In genomic region chr7:139655305-139655704, GRCh38 we compare ENCODE assay signal across 22 cellular contexts.
DNase-seq lines count a peak whose midpoint lies in the region; ATAC-seq, FAIRE-seq and TF ChIP-seq lines count a peak whose summit lies in the region.
"Had no signal": no experiment of that assay in that cellular context is flagged by ENCODE, and none has a peak within 500 bp of the region (broad histone marks: within the 10 kb centered on the region; RNA-seq: fewer than 3 reads in every experiment).

No MANE protein-coding gene starts in this region.

- no peaks in the 10 kb centered on the region for H3K27me3 ChIP-seq in bronchial epithelial cell (ENCODE audit: control insufficient read depth, insufficient read depth, low read length)
- H3K27me3 ChIP-seq in neutrophil, result no peaks in the 10 kb centered on the region
- H3K27me3 ChIP-seq: ascending aorta, gastroesophageal sphincter, uterus had no signal

- H3K36me3 ChIP-seq in bronchial epithelial cell (ENCODE audit: control insufficient read depth, insufficient read depth, low read length) (peaks cover 2% of the 10 kb centered on the region), neutrophil (peaks cover 29% of the 10 kb centered on the region)
- H3K36me3 ChIP-seq: ascending aorta, gastroesophageal sphincter, uterus had no signal

- H3K4me3 Mint-ChIP-seq in IgD-negative memory B cell, result no peak overlapping the region
- H3K4me3 Mint-ChIP-seq: CD14-positive monocyte; stimulated activated naive CD8-positive, alpha-beta T cell treated with anti-CD3 and anti-CD28 coated beads, Interleukin-15, Interleukin-2, amounts not matched to agents 100 ng/mL and 50 ng/mL, for 24 hours had no signal

- peaks cover 6% of the 10 kb centered on the region for H3K36me3 Mint-ChIP-seq in IgD-negative memory B cell

- peaks cover 26 to 34% (median 29%) of the 10 kb centered on the region in 3 donors for H3K4me1 Mint-ChIP-seq in IgD-negative memory B cell

- no peak for ATAC-seq in left colon
- ATAC-seq: A549, gastroesophageal sphincter, HCT116 had no signal

- DNase-seq in NOMO-1 treated with DMSO at 0.1 percent for 48 hours (lab: John Stamatoyannopoulos, UW; ENCODE audit: unreplicated experiment) (peak; percentile 13), NOMO-1 treated with dmso at 0.1 percent for 144 hours (lab: John Stamatoyannopoulos, UW; ENCODE audit: unreplicated experiment) (no peak), bronchial epithelial cell (ENCODE audit: low read depth) (peak; percentile 48), SKM-1 treated with dmso at 0.1 percent for 144 hours (lab: John Stamatoyannopoulos, UW; ENCODE audit: unreplicated experiment) (no peak), left colon (no peak), cortex of kidney (lab: John Stamatoyannopoulos, UW) (no peak)
- DNase-seq: activated CD4-positive, alpha-beta T cell treated with anti-CD3 and anti-CD28 coated beads for 48 hours; activated CD8-positive, alpha-beta memory T cell treated with anti-CD3 and anti-CD28 coated beads, Interleukin-2, amount 50 U/mL, for 48 hours; mammary epithelial cell; NCI-H345; T-helper 9 cell; uterus had no signal

- TF ChIP-seq CTCF in bronchial epithelial cell (IDR thresholded peaks at IDR 0.05; ENCODE audit: insufficient read depth, low read length, severe bottlenecking) (no peak), neutrophil (IDR thresholded peaks at IDR 0.05) (no peak)

- intact Hi-C loops in left colon (cut with DNase I, micrococcal nuclease), result no loop called here

- H3K27ac ChIP-seq in neutrophil, result peak overlapping the region; percentile 59
- H3K27ac ChIP-seq: A549, ascending aorta, coronary artery, gastroesophageal sphincter, uterus had no signal

- no peak for FAIRE-seq in bronchial epithelial cell (lab: Jason Lieb, UNC)
- FAIRE-seq: A549, endothelial cell of umbilical vein had no signal

- H3K4me3 ChIP-seq in bronchial epithelial cell (ENCODE audit: low read depth, low read length), result no peak overlapping the region
- no peak overlapping the region for H3K4me3 ChIP-seq in neutrophil (ENCODE audit: low read depth in 1 of 2, low read length in 1 of 2)
- H3K4me3 ChIP-seq: A549, ascending aorta, coronary artery, gastroesophageal sphincter, uterus had no signal

- no peaks in the 10 kb centered on the region for H3K9me3 ChIP-seq in neutrophil
- H3K9me3 ChIP-seq: A549, ascending aorta, gastroesophageal sphincter, uterus had no signal

- no peaks in the 10 kb centered on the region for H3K27me3 Mint-ChIP-seq in IgD-negative memory B cell
- H3K27me3 Mint-ChIP-seq: stimulated activated naive CD8-positive, alpha-beta T cell treated with anti-CD3 and anti-CD28 coated beads, Interleukin-15, Interleukin-2, amounts not matched to agents 100 ng/mL and 50 ng/mL, for 24 hours had no signal

- H3K27ac Mint-ChIP-seq in IgD-negative memory B cell, result peak overlapping the region in 2 of 3 donors; percentile 51 to 84

- no peaks in the 10 kb centered on the region for H3K9me3 Mint-ChIP-seq in IgD-negative memory B cell
- H3K9me3 Mint-ChIP-seq: stimulated activated naive CD8-positive, alpha-beta T cell treated with anti-CD3 and anti-CD28 coated beads, Interleukin-15, Interleukin-2, amounts not matched to agents 100 ng/mL and 50 ng/mL, for 24 hours had no signal

- peaks cover 12 to 14% of the 10 kb centered on the region in 2 experiments for H3K4me1 ChIP-seq in neutrophil (ENCODE audit: control insufficient read depth in 1 of 2, insufficient read depth in 1 of 2, low read depth in 1 of 2, low read length in 1 of 2)

Comparison
In these comparisons a context has a peak if more than half of its experiments do, and no peak if none do; other contexts are left out.
1. DNase-seq: peak in NOMO-1 treated with DMSO at 0.1 percent for 48 hours (single experiment) and bronchial epithelial cell (single experiment); none in NOMO-1 treated with dmso at 0.1 percent for 144 hours (single experiment), SKM-1 treated with dmso at 0.1 percent for 144 hours (single experiment), left colon (0 of 2) and cortex of kidney (single experiment).